15 cellular contexts compared by ENCODE assay signal in genomic region chr6:166400181-166400580, GRCh38.
"Had no signal": no experiment of that assay in that cellular context is flagged by ENCODE, and none has a peak within 500 bp of the region (broad histone marks: within the 10 kb centered on the region; RNA-seq: fewer than 3 reads in every experiment).

No MANE protein-coding gene starts in this region.

- DNase-seq: NCI-H510A, T1000 had no signal

- H3K36me3 ChIP-seq: adrenal gland, breast epithelium, SJCRH30 had no signal

- H3K9ac ChIP-seq: KMS-11 had no signal

- H3K4me3 Mint-ChIP-seq: activated CD4-positive, alpha-beta T cell treated with anti-CD3 and anti-CD28 coated beads, Interleukin-2, amount 10 ng/mL, durations not matched to agents 24 days and 14 days; activated CD8-positive, alpha-beta T cell treated with anti-CD3 and anti-CD28 coated beads, Interleukin-2, amount 10 ng/mL, durations not matched to agents 7 days and 5 days; activated naive CD4-positive, alpha-beta T cell treated with anti-CD3 and anti-CD28 coated beads for 36 hours; activated T-cell treated with anti-CD3 and anti-CD28 coated beads, Interleukin-2, amount 50 U/mL, for 4 hours; activated T-helper 1 cell treated with anti-CD3 and anti-CD28 coated beads, Interleukin-12 subunit alpha, Interleukin-12 subunit beta, Interleukin-2, Interleukin-4 antibody, amounts not matched to agents 30 ng/mL and 10 ng/mL and 1 ng/mL, durations not matched to agents 14 hours and 24 hours and 36 hours; T-helper 1 cell treated with Interleukin-12 subunit alpha and Interleukin-12 subunit beta and Interleukin-4 antibody, amounts not matched to agents 30 μg/mL and 1 μg/mL, for 36 hours had no signal

- H3K4me1 Mint-ChIP-seq: activated CD4-positive, alpha-beta T cell treated with anti-CD3 and anti-CD28 coated beads, Interleukin-2, amount 10 ng/mL, durations not matched to agents 24 days and 14 days had no signal

- H3K4me3 ChIP-seq: adrenal gland, body of pancreas, breast epithelium, SJCRH30, SK-N-MC had no signal

- H3K27ac ChIP-seq: adrenal gland, body of pancreas, breast epithelium, KMS-11, SJCRH30, SK-N-MC had no signal

- H3K9me3 ChIP-seq: adrenal gland, body of pancreas, breast epithelium, SJCRH30 had no signal

- H3K9me3 Mint-ChIP-seq: activated CD4-positive, alpha-beta T cell treated with anti-CD3 and anti-CD28 coated beads, Interleukin-2, amount 10 ng/mL, durations not matched to agents 24 days and 14 days; activated naive CD4-positive, alpha-beta T cell treated with anti-CD3 and anti-CD28 coated beads for 36 hours; activated naive CD4-positive, alpha-beta T cell treated with anti-CD3 and anti-CD28 coated beads, Interleukin-2, amount 50 U/mL, for 72 hours; activated T-cell treated with anti-CD3 and anti-CD28 coated beads, Interleukin-2, amount 50 U/mL, for 4 hours; activated T-helper 1 cell treated with anti-CD3 and anti-CD28 coated beads, Interleukin-12 subunit alpha, Interleukin-12 subunit beta, Interleukin-2, Interleukin-4 antibody, amounts not matched to agents 30 ng/mL and 10 ng/mL and 1 ng/mL, durations not matched to agents 14 hours and 24 hours and 36 hours; T-helper 1 cell treated with Interleukin-12 subunit alpha and Interleukin-12 subunit beta and Interleukin-4 antibody, amounts not matched to agents 30 μg/mL and 1 μg/mL, for 36 hours had no signal

- H3K36me3 Mint-ChIP-seq: activated naive CD4-positive, alpha-beta T cell treated with anti-CD3 and anti-CD28 coated beads, Interleukin-2, amount 50 U/mL, for 72 hours had no signal

- H3K4me1 ChIP-seq: adrenal gland, body of pancreas, breast epithelium had no signal

- H3K27me3 ChIP-seq: body of pancreas, SJCRH30 had no signal

- H3K27ac Mint-ChIP-seq: activated CD4-positive, alpha-beta T cell treated with anti-CD3 and anti-CD28 coated beads, Interleukin-2, amount 10 ng/mL, durations not matched to agents 24 days and 14 days; activated CD8-positive, alpha-beta T cell treated with anti-CD3 and anti-CD28 coated beads, Interleukin-2, amount 10 ng/mL, durations not matched to agents 7 days and 5 days; activated naive CD4-positive, alpha-beta T cell treated with anti-CD3 and anti-CD28 coated beads for 36 hours; activated naive CD4-positive, alpha-beta T cell treated with anti-CD3 and anti-CD28 coated beads, Interleukin-2, amount 50 U/mL, for 72 hours; activated T-helper 1 cell treated with anti-CD3 and anti-CD28 coated beads, Interleukin-12 subunit alpha, Interleukin-12 subunit beta, Interleukin-2, Interleukin-4 antibody, amounts not matched to agents 30 ng/mL and 10 ng/mL and 1 ng/mL, durations not matched to agents 14 hours and 24 hours and 36 hours; T-helper 1 cell treated with Interleukin-12 subunit alpha and Interleukin-12 subunit beta and Interleukin-4 antibody, amounts not matched to agents 30 μg/mL and 1 μg/mL, for 36 hours had no signal
